8 cellular contexts compared by ENCODE assay signal in genomic region chr4:152535236-152535902, GRCh38. TPM values are rescaled to one million over a fixed set of nuclear protein-coding genes. Genes with fewer than 3 reads are reported as not detected.
A peak's percentile ranks its signal among the peaks of the same experiment; 100 is the strongest.
DNase-seq lines count a peak whose midpoint lies in the region; ATAC-seq, FAIRE-seq and TF ChIP-seq lines count a peak whose summit lies in the region.

No MANE protein-coding gene starts in this region.

- H3K36me3 Mint-ChIP-seq in CD4-positive, alpha-beta T cell (ENCODE audit: low read depth) = peaks cover 57% of the 10 kb centered on the region

- no peak for FAIRE-seq in GM19239 (lab: Jason Lieb, UNC)

- peak; percentile 3 for ATAC-seq in CD4-positive, alpha-beta T cell (ENCODE audit: poor library complexity)
- peak; percentile 14 for ATAC-seq in GM21381 (IDR thresholded peaks at IDR 0.05; ENCODE audit: unreplicated experiment)

- H3K36me3 ChIP-seq in left ventricle myocardium inferior = peaks cover 13% of the 10 kb centered on the region
- H3K36me3 ChIP-seq in skeletal muscle tissue (ENCODE audit: control insufficient read depth in 3 of 3, insufficient read depth in 3 of 3, low read length in 3 of 3) = peaks cover 5 to 9% (median 7%) of the 10 kb centered on the region in 3 donors

- H3K27ac ChIP-seq in CD4-positive, alpha-beta T cell (ENCODE audit: low read depth, low read length) = peak overlapping the region; percentile 90
- H3K27ac ChIP-seq in left ventricle myocardium inferior (replicated peaks) (peak overlapping the region; percentile 95), skeletal muscle tissue (ENCODE audit: low read depth, low read length) (peak overlapping the region; percentile 92)

- peaks cover 73% of the 10 kb centered on the region for H3K4me1 Mint-ChIP-seq in CD4-positive, alpha-beta T cell (ENCODE audit: low read depth)

- peak overlapping the region; percentile 94 for H3K27ac Mint-ChIP-seq in CD4-positive, alpha-beta T cell

- POLR2A ChIA-PET in CD4-positive, alpha-beta T cell (lab: Charles Lee) = interaction anchor here (0.6 to 4.8 kb wide), 21 partner anchors 9 to 775 kb away, joined by 3 to 147 read pairs (median 10); partner anchors contain the start of genes ARFIP1, GATB, TIGD4 and TMEM154

- TF ChIP-seq CTCF in CD4-positive, alpha-beta T cell (IDR thresholded peaks at IDR 0.05) = no peak
- no peak for TF ChIP-seq CTCF in left ventricle myocardium inferior (IDR thresholded peaks at IDR 0.05; ENCODE audit: borderline replicate concordance)

- H3K27me3 ChIP-seq in CD4-positive, alpha-beta T cell (ENCODE audit: control insufficient read depth, insufficient read depth, low read length) = no peaks in the 10 kb centered on the region
- no peaks in the 10 kb centered on the region for H3K27me3 ChIP-seq in left ventricle myocardium inferior (ENCODE audit: low read depth)
- H3K27me3 ChIP-seq in skeletal muscle tissue (ENCODE audit: control insufficient read depth in 3 of 3, insufficient read depth in 3 of 3, low read length in 3 of 3) = no peaks in the 10 kb centered on the region

- CTCF ChIA-PET in CD4-positive, alpha-beta T cell (lab: Charles Lee) = interaction anchor here (0.9 to 3.5 kb wide), 4 partner anchors 10 to 144 kb away, joined by 3 to 19 read pairs (median 4); no protein-coding TSS in a partner anchor

- H3K4me3 ChIP-seq in left ventricle myocardium inferior (peak overlapping the region; percentile 99), skeletal muscle tissue (ENCODE audit: low read length in 3 of 3) (peak overlapping the region; percentile 75 to 99 (median 97))

- DNase-seq in CD4-positive, alpha-beta T cell = peak in 6 of 10 experiments; percentile 17 to 44 (median 29)
- DNase-seq in HT-29 (ENCODE audit: low spot score) = peak; percentile 14
- peak; percentile 5 to 44 (median 33) for DNase-seq in activated naive CD4-positive, alpha-beta T cell (lab: John Stamatoyannopoulos, UW)
- DNase-seq in left ventricle myocardium inferior = peak; percentile 20
- no peak for DNase-seq in dermis blood vessel endothelial cell
- no peak for DNase-seq in GM19239 (ENCODE audit: insufficient read length, low spot score)

- H3K9ac ChIP-seq in skeletal muscle tissue (ENCODE audit: low read depth in 1 of 3, low read length in 3 of 3) = peak overlapping the region; percentile 77 to 98 (median 97)

- intact Hi-C loops in CD4-positive, alpha-beta T cell (cut with DNase I, micrococcal nuclease) = loop anchor here (5.0 to 10.0 kb wide), 8 partner anchors 33 to 1521 kb away; partner anchors contain the start of genes LRBA (in 1 of the 2) and TMEM154 (in 1 of the 2)
- intact Hi-C loops in left ventricle myocardium inferior (cut with micrococcal nuclease) = no loop called here

- peak overlapping the region; percentile 97 for H3K4me3 Mint-ChIP-seq in CD4-positive, alpha-beta T cell

- H3K9me3 Mint-ChIP-seq in CD4-positive, alpha-beta T cell = no peaks in the 10 kb centered on the region

- H3K4me1 ChIP-seq in left ventricle myocardium inferior (peaks cover 82% of the 10 kb centered on the region), skeletal muscle tissue (ENCODE audit: control insufficient read depth in 3 of 3, insufficient read depth in 3 of 3, low read length in 3 of 3) (peaks cover 19 to 28% (median 23%) of the 10 kb centered on the region in 3 donors)

- no peaks in the 10 kb centered on the region for H3K27me3 Mint-ChIP-seq in CD4-positive, alpha-beta T cell

- H3K9me3 ChIP-seq in CD4-positive, alpha-beta T cell (ENCODE audit: control insufficient read depth, low read length) = no peaks in the 10 kb centered on the region
- H3K9me3 ChIP-seq in left ventricle myocardium inferior (replicated peaks) (peaks cover 10% of the 10 kb centered on the region), skeletal muscle tissue (ENCODE audit: control insufficient read depth in 3 of 3, low read length in 3 of 3) (peaks cover 0 to 3% (median 2%) of the 10 kb centered on the region in 3 donors)

RNA-seq across cellular contexts. Expression of gene FBXW7, which starts 0.5 kb away (rescaled TPM):
- 100 to 1,000 TPM; 128 to 140 TPM for total RNA-seq in CD4-positive, alpha-beta T cell
- 20.4 and 26.4 TPM in 2 replicates for total RNA-seq in HT-29 (2014; rRNA removed; shearing (Covaris generic))
- total RNA-seq in left ventricle myocardium inferior (56.7 TPM), skeletal muscle tissue (102 TPM), dermis blood vessel endothelial cell (64.9 and 105 TPM in 2 replicates)

Comparison
In these comparisons a context has a peak if more than half of its experiments do, and no peak if none do; other contexts are left out.
1. DNase-seq: peak in CD4-positive, alpha-beta T cell (6 of 10), HT-29 (single experiment), activated naive CD4-positive, alpha-beta T cell (4 of 4) and left ventricle myocardium inferior (single experiment); none in dermis blood vessel endothelial cell (single experiment) and GM19239 (single experiment).
2. Peak in every context shown above with its lines, with median percentiles within 50 percentile points of each other: H3K27ac ChIP-seq.